ENCODE assay signal across 19 cellular contexts in genomic region chr2:121947681-121948080, GRCh38.
"Had no signal": no experiment of that assay in that cellular context is flagged by ENCODE, and none has a peak within 500 bp of the region (broad histone marks: within the 10 kb centered on the region; RNA-seq: fewer than 3 reads in every experiment).

No MANE protein-coding gene starts in this region.

- DNase-seq: activated CD4-positive, alpha-beta T cell treated with anti-CD3 and anti-CD28 coated beads for 4 hours; activated CD8-positive, alpha-beta memory T cell treated with anti-CD3 and anti-CD28 coated beads, Interleukin-2, amount 50 U/mL, for 4 hours; activated CD8-positive, alpha-beta T cell treated with anti-CD3 and anti-CD28 coated beads for 36 hours; activated gamma-delta T cell treated with Interleukin-2 at 50 U/mL for 16 hours; activated naive CD4-positive, alpha-beta T cell treated with anti-CD3 and anti-CD28 coated beads, Interleukin-2, amount 10 ng/mL, durations not matched to agents 7 days and 5 days; activated naive CD8-positive, alpha-beta T cell treated with anti-CD3 and anti-CD28 coated beads for 36 hours; activated T-cell treated with anti-CD3 and anti-CD28 coated beads, Interleukin-2, amount 50 U/mL, for 72 hours; brain microvascular endothelial cell; cerebellar nuclear complex; Kasumi-1; NCI-H1092 treated with DMSO at 0.1 percent for 48 hours; NCI-H1417 treated with DMSO at 0.1 percent for 48 hours; NCI-H1694; NCI-H2029; NCI-H446 treated with DMSO at 0.1 percent for 48 hours; NK-92 treated with Interleukin-12 subunit alpha and Interleukin-12 subunit beta, amount 100 ng/mL, for 24 hours; Peyer's patch; SHP77; SW 1271 had no signal
